In the genomic region with DNA sequence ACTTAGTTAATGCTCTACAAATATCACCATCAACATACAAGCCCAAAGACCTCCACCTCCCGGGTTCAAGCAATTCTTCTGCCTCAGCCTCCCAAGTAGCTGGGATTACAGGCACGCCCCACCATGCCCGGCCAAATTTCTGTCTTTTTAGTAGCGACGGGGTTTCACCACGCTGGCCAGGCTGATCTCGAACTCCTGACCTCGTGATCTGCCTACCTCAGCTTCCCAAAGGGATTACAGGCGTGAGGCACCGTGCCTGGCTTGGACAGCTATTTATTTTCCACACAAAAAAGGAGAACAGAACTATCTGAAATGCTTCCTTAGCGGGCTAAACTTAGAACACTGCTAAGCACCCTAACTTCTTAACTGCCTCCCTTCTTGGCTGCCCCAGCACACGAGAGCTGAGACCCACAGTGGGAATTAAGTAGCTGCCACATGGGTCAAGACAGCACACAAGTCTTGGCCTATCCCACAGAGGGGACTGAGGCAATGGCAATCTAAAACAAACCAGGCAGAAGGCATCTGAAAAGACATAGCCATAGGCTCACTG, we compare ENCODE assay signal across 16 cellular contexts. TPM values are rescaled to one million over a fixed set of nuclear protein-coding genes. Genes with fewer than 3 reads are reported as not detected.
A peak's percentile ranks its signal among the peaks of the same experiment; 100 is the strongest.
DNase-seq lines count a peak whose midpoint lies in the region; ATAC-seq and TF ChIP-seq lines count a peak whose summit lies in the region.
"Had no signal": no experiment of that assay in that cellular context is flagged by ENCODE, and none has a peak within 500 bp of the region (broad histone marks: within the 10 kb centered on the region; RNA-seq: fewer than 3 reads in every experiment).

No MANE protein-coding gene starts in this region.

- H3K4me1 Mint-ChIP-seq in CD8-positive, alpha-beta T cell (ENCODE audit: low read depth), result peaks cover 82% of the 10 kb centered on the region
- peaks cover 90% of the 10 kb centered on the region for H3K4me1 Mint-ChIP-seq in activated naive CD8-positive, alpha-beta T cell treated with anti-CD3 and anti-CD28 coated beads, Interleukin-2, amount 50 U/mL, for 24 hours
- H3K4me1 Mint-ChIP-seq: mesothelial cell of epicardium had no signal

- H3K4me3 ChIP-seq in CD8-positive, alpha-beta T cell (ENCODE audit: low read depth, low read length), result no peak overlapping the region
- H3K4me3 ChIP-seq in skeletal muscle tissue (ENCODE audit: low read length in 3 of 3), result no peak overlapping the region
- H3K4me3 ChIP-seq: SK-N-MC had no signal

- DNase-seq in CD8-positive, alpha-beta T cell, result no peak
- DNase-seq in MV-4-11 (lab: John Stamatoyannopoulos, UW) (peak; percentile 77), AML-193 (lab: John Stamatoyannopoulos, UW) (no peak), NCI-H1105 treated with DMSO at 0.1 percent for 48 hours (lab: John Stamatoyannopoulos, UW) (no peak)
- DNase-seq in activated naive CD8-positive, alpha-beta T cell treated with anti-CD3 and anti-CD28 coated beads, Interleukin-2, amount 50 U/mL, for 24 hours, result no peak
- DNase-seq: Caco-2; endodermal cell; foreskin keratinocyte; NCI-H1048; NCI-H2171 treated with DMSO at 0.1 percent for 48 hours; stimulated activated CD8-positive, alpha-beta memory T cell treated with anti-CD3 and anti-CD28 coated beads, Interleukin-4, amount 100 ng/mL, for 48 hours; WERI-Rb-1 had no signal

- H3K27ac ChIP-seq in CD8-positive, alpha-beta T cell (ENCODE audit: low read depth, low read length), result peak overlapping the region; percentile 46
- H3K27ac ChIP-seq in skeletal muscle tissue (ENCODE audit: low read depth, low read length), result peak overlapping the region; percentile 40
- H3K27ac ChIP-seq: foreskin keratinocyte, SK-N-MC, WERI-Rb-1 had no signal

- ATAC-seq in CD8-positive, alpha-beta T cell, result no peak
- no peak for ATAC-seq in activated naive CD8-positive, alpha-beta T cell treated with anti-CD3 and anti-CD28 coated beads, Interleukin-2, amount 50 U/mL, for 24 hours
- no peak for ATAC-seq in HG03108 (IDR thresholded peaks at IDR 0.05; ENCODE audit: unreplicated experiment)
- ATAC-seq: foreskin keratinocyte had no signal

- no peak for TF ChIP-seq CTCF in CD8-positive, alpha-beta T cell (IDR thresholded peaks at IDR 0.05)

- peaks cover 65% of the 10 kb centered on the region for H3K36me3 ChIP-seq in CD8-positive, alpha-beta T cell (ENCODE audit: insufficient read depth, low read length)
- H3K36me3 ChIP-seq in skeletal muscle tissue (ENCODE audit: control insufficient read depth in 3 of 3, insufficient read depth in 3 of 3, low read length in 3 of 3), result no peaks in the 10 kb centered on the region
- H3K36me3 ChIP-seq: WERI-Rb-1 had no signal

- no peak overlapping the region for H3K9ac ChIP-seq in skeletal muscle tissue (ENCODE audit: low read depth in 1 of 3, low read length in 3 of 3)

- intact Hi-C loops in CD8-positive, alpha-beta T cell (cut with DNase I, micrococcal nuclease), result loop anchor here (2.0 to 10.0 kb wide), 4 partner anchors 14 to 1084 kb away; a partner anchor contains a TSS

- peaks cover 7% of the 10 kb centered on the region for H3K9me3 Mint-ChIP-seq in CD8-positive, alpha-beta T cell
- no peaks in the 10 kb centered on the region for H3K9me3 Mint-ChIP-seq in activated naive CD8-positive, alpha-beta T cell treated with anti-CD3 and anti-CD28 coated beads, Interleukin-2, amount 50 U/mL, for 24 hours
- H3K9me3 Mint-ChIP-seq: endodermal cell had no signal

- no peaks in the 10 kb centered on the region for H3K9me3 ChIP-seq in CD8-positive, alpha-beta T cell (ENCODE audit: low read length)
- H3K9me3 ChIP-seq in skeletal muscle tissue (ENCODE audit: control insufficient read depth in 3 of 3, low read length in 3 of 3), result no peaks in the 10 kb centered on the region
- H3K9me3 ChIP-seq: Caco-2 had no signal

- no peaks in the 10 kb centered on the region for H3K27me3 Mint-ChIP-seq in CD8-positive, alpha-beta T cell (ENCODE audit: low read depth)
- no peaks in the 10 kb centered on the region for H3K27me3 Mint-ChIP-seq in activated naive CD8-positive, alpha-beta T cell treated with anti-CD3 and anti-CD28 coated beads, Interleukin-2, amount 50 U/mL, for 24 hours

- peaks cover 84% of the 10 kb centered on the region for H3K36me3 Mint-ChIP-seq in CD8-positive, alpha-beta T cell
- H3K36me3 Mint-ChIP-seq in activated naive CD8-positive, alpha-beta T cell treated with anti-CD3 and anti-CD28 coated beads, Interleukin-2, amount 50 U/mL, for 24 hours (ENCODE audit: low read depth), result peaks cover 87% of the 10 kb centered on the region
- H3K36me3 Mint-ChIP-seq: mesothelial cell of epicardium had no signal

- H3K27ac Mint-ChIP-seq in CD8-positive, alpha-beta T cell, result peak overlapping the region; percentile 97
- H3K27ac Mint-ChIP-seq in activated naive CD8-positive, alpha-beta T cell treated with anti-CD3 and anti-CD28 coated beads, Interleukin-2, amount 50 U/mL, for 24 hours, result peak overlapping the region; percentile 96
- H3K27ac Mint-ChIP-seq: endodermal cell, mesothelial cell of epicardium had no signal

- H3K4me1 ChIP-seq in CD8-positive, alpha-beta T cell (ENCODE audit: insufficient read depth, low read length), result peaks cover 84% of the 10 kb centered on the region
- peaks cover 0 to 3% (median 0%) of the 10 kb centered on the region in 3 donors for H3K4me1 ChIP-seq in skeletal muscle tissue (ENCODE audit: control insufficient read depth in 3 of 3, insufficient read depth in 3 of 3, low read length in 3 of 3)
- H3K4me1 ChIP-seq: foreskin keratinocyte had no signal

- CTCF ChIA-PET in CD8-positive, alpha-beta T cell (lab: Charles Lee), result interaction anchor here (0.8 to 3.8 kb wide), 13 partner anchors 9 to 114 kb away, joined by 3 to 25 read pairs (median 4); no protein-coding TSS in a partner anchor

- no peaks in the 10 kb centered on the region for H3K27me3 ChIP-seq in CD8-positive, alpha-beta T cell (ENCODE audit: insufficient read depth, low read length)
- H3K27me3 ChIP-seq in skeletal muscle tissue (ENCODE audit: control insufficient read depth in 3 of 3, insufficient read depth in 3 of 3, low read length in 3 of 3), result no peaks in the 10 kb centered on the region

- POLR2A ChIA-PET in CD8-positive, alpha-beta T cell (lab: Charles Lee), result interaction anchor here (0.6 to 7.4 kb wide), 15 partner anchors 10 to 784 kb away, joined by 3 to 105 read pairs (median 6); a partner anchor contains a TSS

- H3K4me3 Mint-ChIP-seq in CD8-positive, alpha-beta T cell, result no peak overlapping the region
- H3K4me3 Mint-ChIP-seq in activated naive CD8-positive, alpha-beta T cell treated with anti-CD3 and anti-CD28 coated beads, Interleukin-2, amount 50 U/mL, for 24 hours, result peak overlapping the region; percentile 58
- H3K4me3 Mint-ChIP-seq: endodermal cell, mesothelial cell of epicardium had no signal

RNA-seq across cellular contexts. Expression of a gene that starts 24.8 kb away (rescaled TPM):
- total RNA-seq in CD8-positive, alpha-beta T cell, result 100 to 1,000 TPM; 425 to 430 TPM
- total RNA-seq in skeletal muscle tissue, result 1.0 TPM
- total RNA-seq: foreskin keratinocyte, mesothelial cell of epicardium had no signal

Comparison
In these comparisons a context has a peak if more than half of its experiments do, and no peak if none do; other contexts are left out.
1. RNA of a gene that starts 24.8 kb away (total RNA-seq): 425 to 430 TPM in CD8-positive, alpha-beta T cell; 1.0 TPM in skeletal muscle tissue (single experiment); every median in the first group is over 100 times any median in the second.